Comparison of ENCODE assay signal across 9 cellular contexts in genomic region chr1:109623601-109624161, GRCh38. TPM values are rescaled to one million over a fixed set of nuclear protein-coding genes. Genes with fewer than 3 reads are reported as not detected.
DNase-seq lines count a peak whose midpoint lies in the region; ATAC-seq and TF ChIP-seq lines count a peak whose summit lies in the region.
"Had no signal": no experiment of that assay in that cellular context is flagged by ENCODE, and none has a peak within 500 bp of the region (broad histone marks: within the 10 kb centered on the region; RNA-seq: fewer than 3 reads in every experiment).

No MANE protein-coding gene starts in this region.

- peaks cover 6% of the 10 kb centered on the region for H3K36me3 Mint-ChIP-seq in T-helper 17 cell (ENCODE audit: low read depth)

- DNase-seq in activated CD8-positive, alpha-beta memory T cell treated with anti-CD3 and anti-CD28 coated beads, Interleukin-2, amount 50 U/mL, for 48 hours = peak; percentile 53
- DNase-seq in activated CD8-positive, alpha-beta memory T cell treated with anti-CD3 and anti-CD28 coated beads for 24 hours = no peak
- no peak for DNase-seq in T-helper 17 cell
- DNase-seq in stomach = no peak
- no peak for DNase-seq in GF-D8 (lab: John Stamatoyannopoulos, UW)
- DNase-seq in NCI-H524 (lab: John Stamatoyannopoulos, UW) = no peak
- DNase-seq: COR-L47 had no signal

- no peaks in the 10 kb centered on the region for H3K27me3 Mint-ChIP-seq in T-helper 17 cell

- 46% methylated on average over 3 of the region's 11 CpGs; no CpG with 5 or more reads in 1 of the 2 donors for WGBS in gastroesophageal sphincter (ENCODE audit: low coverage in 1 of 2), 2 donors
- 64 to 76% (median 68%) methylated on average over 8 to 11 of the region's 11 CpGs for WGBS in stomach, 5 donors

- H3K4me3 Mint-ChIP-seq in T-helper 17 cell = peak overlapping the region; percentile 99

- H3K4me1 Mint-ChIP-seq in T-helper 17 cell = peaks cover 53% of the 10 kb centered on the region

- intact Hi-C loops in stomach (cut with DNase I; ENCODE audit: low total_unique reads) = no loop called here

- no peak for TF ChIP-seq EP300 in gastroesophageal sphincter (IDR thresholded peaks at IDR 0.05)
- no peak for TF ChIP-seq EP300 in stomach (IDR thresholded peaks at IDR 0.05)

- TF ChIP-seq POLR2A in gastroesophageal sphincter (IDR thresholded peaks at IDR 0.05) (no peak), stomach (IDR thresholded peaks at IDR 0.05) (no peak)

- H3K36me3 ChIP-seq in gastroesophageal sphincter = peaks cover 0 to 34% of the 10 kb centered on the region in 2 donors
- peaks cover 29 to 38% (median 31%) of the 10 kb centered on the region in 4 donors for H3K36me3 ChIP-seq in stomach

- H3K4me1 ChIP-seq in gastroesophageal sphincter (peaks cover 0 to 68% (median 37%) of the 10 kb centered on the region in 3 donors), stomach (peaks cover 37 to 64% (median 58%) of the 10 kb centered on the region in 4 donors)

- ATAC-seq in T-helper 17 cell (no peak), gastroesophageal sphincter (no peak), HG03159 (IDR thresholded peaks at IDR 0.05; ENCODE audit: unreplicated experiment) (no peak)

- H3K4me3 ChIP-seq in gastroesophageal sphincter (peak overlapping the region in 1 of 2 donors; percentile 35), stomach (peak overlapping the region in 3 of 4 donors; percentile 5 to 22 (median 18))

- TF ChIP-seq CTCF in gastroesophageal sphincter (IDR thresholded peaks at IDR 0.05) (no peak), stomach (IDR thresholded peaks at IDR 0.05) (no peak)

- H3K27me3 ChIP-seq in gastroesophageal sphincter (no peaks in the 10 kb centered on the region), stomach (no peaks in the 10 kb centered on the region)

- H3K27ac ChIP-seq in gastroesophageal sphincter (peak overlapping the region in 3 of 4 donors; percentile 46 to 66 (median 57)), stomach (peak overlapping the region in 3 of 5 donors; percentile 53 to 68 (median 59))

- H3K9me3 ChIP-seq in T-helper 17 cell (ENCODE audit: control insufficient read depth, low read length, poor library complexity, severe bottlenecking) (no peaks in the 10 kb centered on the region), gastroesophageal sphincter (no peaks in the 10 kb centered on the region), stomach (no peaks in the 10 kb centered on the region)

- peak overlapping the region; percentile 98 for H3K27ac Mint-ChIP-seq in T-helper 17 cell

RNA-seq across cellular contexts. Expression of gene AMPD2, which starts 4.0 kb away (rescaled TPM):
- total RNA-seq in T-helper 17 cell (100 to 1,000 TPM; 471 to 552 TPM), gastroesophageal sphincter (10 to 100 TPM; 28.9 to 38.0 (median 35.6) TPM), stomach (100 to 1,000 TPM in 3 of 5 donors, 10 to 100 TPM in 2; 69.4 to 364 (median 212) TPM)
- polyA plus RNA-seq in stomach = 10 to 100 TPM; 16.1 to 22.5 (median 18.9) TPM

RNA-seq across cellular contexts. Expression of gene GNAT2, which starts 4.3 kb away (rescaled TPM):
- total RNA-seq in T-helper 17 cell (not detected), gastroesophageal sphincter (not detected), stomach (not detected)
- polyA plus RNA-seq in stomach = under 1 TPM in 1 of 3 donors, not detected in 2; 0.43 TPM

RNA-seq across cellular contexts. Expression of gene GSTM4, which starts 32.2 kb away (rescaled TPM):
- 10 to 100 TPM; 17.0 to 18.0 TPM for total RNA-seq in T-helper 17 cell
- total RNA-seq in gastroesophageal sphincter = 10 to 100 TPM; 21.4 to 71.0 (median 42.4) TPM
- total RNA-seq in stomach = 10 to 100 TPM in 4 of 5 donors, 1 to 10 TPM in 1; 7.5 to 63.6 (median 22.3) TPM
- 10 to 100 TPM; 23.6 to 32.6 (median 24.7) TPM for polyA plus RNA-seq in stomach

RNA-seq across cellular contexts. Expression of gene GSTM2, which starts 44.2 kb away (rescaled TPM):
- total RNA-seq in T-helper 17 cell (100 to 1,000 TPM in 1 of 2 donors, 10 to 100 TPM in 1; 44.0 to 117 TPM), gastroesophageal sphincter (10 to 100 TPM; 10.4 to 93.7 (median 42.2) TPM), stomach (100 to 1,000 TPM in 3 of 5 donors, 10 to 100 TPM in 2; 22.3 to 219 (median 126) TPM)
- polyA plus RNA-seq in stomach = 100 to 1,000 TPM; 102 to 149 (median 122) TPM
